1 cellular context compared by ENCODE assay signal in genomic region chr7:100126931-100127865, GRCh38.
TF ChIP-seq lines count a peak whose summit lies in the region.

Gene MBLAC1 (plus strand): TSS chr7:100126967. CDS start chr7:100127396, 429 bp downstream.

TF ChIP-seq in HepG2, 621 proteins besides CTCF, POLR2A, EP300 and RAD21 (continued from another document and continues in another):
- no peak for TF ChIP-seq RERE (CRISPR knock-in tag; IDR thresholded peaks at IDR 0.05; ENCODE audit: low read depth)
- TF ChIP-seq CBFB (CRISPR knock-in tag; IDR thresholded peaks at IDR 0.05) = no peak
- TF ChIP-seq STAT5B (CRISPR knock-in tag; IDR thresholded peaks at IDR 0.05) = no peak
- no peak for TF ChIP-seq SMARCE1 (IDR thresholded peaks at IDR 0.05; ENCODE audit: borderline replicate concordance)
- TF ChIP-seq SOX5 (CRISPR knock-in tag; IDR thresholded peaks at IDR 0.05; ENCODE audit: borderline replicate concordance) = no peak
- 0 out of 2 replicates have a peak, but pooled peaks have one; percentile 22 for TF ChIP-seq ZNF616 (CRISPR knock-in tag; IDR thresholded peaks at IDR 0.05; ENCODE audit: low read depth)
- TF ChIP-seq ZNF235 (CRISPR knock-in tag; IDR thresholded peaks at IDR 0.05; ENCODE audit: borderline replicate concordance) = peak; percentile 33; the same call in 1 of the 2 replicates
- TF ChIP-seq REL (CRISPR knock-in tag; conservative IDR thresholded peaks at IDR 0.05) = peak; percentile 79; the same call in 1 of the 2 replicates
- TF ChIP-seq ZBTB43 (CRISPR knock-in tag; conservative IDR thresholded peaks at IDR 0.05) = peak; percentile 59; the same call in 1 of the 2 replicates
- no peak for TF ChIP-seq HMGA1 (CRISPR knock-in tag; conservative IDR thresholded peaks at IDR 0.05)
- peak; percentile 42 for TF ChIP-seq IKZF4 (CRISPR knock-in tag; IDR thresholded peaks at IDR 0.05; ENCODE audit: borderline replicate concordance, low read depth, not compliant biosample characterization)
- peak; percentile 12; the same call in 1 of the 2 replicates for TF ChIP-seq ZFP37 (CRISPR knock-in tag; IDR thresholded peaks at IDR 0.05; ENCODE audit: borderline replicate concordance)
- 0 out of 2 replicates have a peak, but pooled peaks have one; percentile 34 for TF ChIP-seq ZNF343 (CRISPR knock-in tag; IDR thresholded peaks at IDR 0.05)
- TF ChIP-seq ZBTB46 (CRISPR knock-in tag; IDR thresholded peaks at IDR 0.05; ENCODE audit: borderline replicate concordance) = no peak
- TF ChIP-seq ZBTB26 (CRISPR knock-in tag; IDR thresholded peaks at IDR 0.05; ENCODE audit: borderline replicate concordance) = 0 out of 2 replicates have a peak, but pooled peaks have one; percentile 47
- TF ChIP-seq NBN (conservative IDR thresholded peaks at IDR 0.05) = no peak
- 0 out of 2 replicates have a peak, but pooled peaks have one; percentile 7 for TF ChIP-seq SKIL (CRISPR knock-in tag; IDR thresholded peaks at IDR 0.05; ENCODE audit: borderline replicate concordance)
- peak; percentile 58; the same call in 1 of the 2 replicates for TF ChIP-seq ZNF776 (CRISPR knock-in tag; IDR thresholded peaks at IDR 0.05)
- 0 out of 2 replicates have a peak, but pooled peaks have one; percentile 11 for TF ChIP-seq RXRA (CRISPR knock-in tag; IDR thresholded peaks at IDR 0.05)
- no peak for TF ChIP-seq ZNF646 (CRISPR knock-in tag; IDR thresholded peaks at IDR 0.05)
- 0 out of 2 replicates have a peak, but pooled peaks have one; percentile 34 for TF ChIP-seq ZNF761 (CRISPR knock-in tag; conservative IDR thresholded peaks at IDR 0.05)
- no peak for TF ChIP-seq HOXA7 (CRISPR knock-in tag; IDR thresholded peaks at IDR 0.05)
- peak; percentile 9; the same call in 1 of the 2 replicates for TF ChIP-seq SIN3A (IDR thresholded peaks at IDR 0.05; ENCODE audit: borderline replicate concordance, low read depth, low read length)
- 0 out of 2 replicates have a peak, but pooled peaks have one; percentile 31 for TF ChIP-seq ZNF780A (CRISPR knock-in tag; IDR thresholded peaks at IDR 0.05)
- peak; percentile 83 for TF ChIP-seq KDM2A (CRISPR knock-in tag; IDR thresholded peaks at IDR 0.05; ENCODE audit: borderline replicate concordance, low read depth)
- TF ChIP-seq ASH2L (IDR thresholded peaks at IDR 0.05; ENCODE audit: insufficient read length, low read depth, low read length) = peak; percentile 52
- no peak for TF ChIP-seq KAT7 (CRISPR knock-in tag; IDR thresholded peaks at IDR 0.05; ENCODE audit: borderline replicate concordance)
- TF ChIP-seq ERF (CRISPR knock-in tag; IDR thresholded peaks at IDR 0.05) = 0 out of 2 replicates have a peak, but pooled peaks have one; percentile 51
- peak; percentile 27 to 71; a peak in 3 of 4 replicates for TF ChIP-seq HMGXB4 (CRISPR knock-in tag; IDR thresholded peaks at IDR 0.05; ENCODE audit: borderline replicate concordance in 1 of 2, low read depth in 1 of 2)
- peak; percentile 55 for TF ChIP-seq THAP11 (CRISPR knock-in tag; IDR thresholded peaks at IDR 0.05)
- no peak for TF ChIP-seq PAWR (CRISPR knock-in tag; IDR thresholded peaks at IDR 0.05; ENCODE audit: borderline replicate concordance)
